Comparison of ENCODE assay signal across 28 cellular contexts in genomic region chr7:9608560-9608959, GRCh38.
"Had no signal": no experiment of that assay in that cellular context is flagged by ENCODE, and none has a peak within 500 bp of the region (broad histone marks: within the 10 kb centered on the region; RNA-seq: fewer than 3 reads in every experiment).

No MANE protein-coding gene starts in this region.

- H3K36me3 ChIP-seq: ascending aorta, SJSA1 had no signal

- H3K4me1 Mint-ChIP-seq: activated naive CD4-positive, alpha-beta T cell treated with anti-CD3 and anti-CD28 coated beads, Interleukin-2, amount 50 U/mL, for 24 hours; WTC11 had no signal

- H3K27ac ChIP-seq: ascending aorta, SJSA1 had no signal

- H3K9me3 ChIP-seq: ascending aorta had no signal

- DNase-seq: activated CD4-positive, alpha-beta T cell treated with anti-CD3 and anti-CD28 coated beads for 48 hours; activated CD4-positive, alpha-beta T cell treated with anti-CD3 and anti-CD28 coated beads, Interleukin-2, amount 50 U/mL, for 4 hours; activated CD4-positive, CD25-positive, alpha-beta regulatory T cell treated with anti-CD3 and anti-CD28 coated beads, Interleukin-2, amount 50 U/mL, for 72 hours; activated CD8-positive, alpha-beta memory T cell treated with anti-CD3 and anti-CD28 coated beads, Interleukin-2, amount 50 U/mL, for 48 hours; activated CD8-positive, alpha-beta T cell treated with anti-CD3 and anti-CD28 coated beads, Interleukin-2, amount 10 ng/mL, durations not matched to agents 7 days and 5 days; activated effector memory CD4-positive, alpha-beta T cell treated with Interleukin-2 at 50 U/mL for 16 hours; activated naive CD4-positive, alpha-beta T cell; activated T-cell treated with anti-CD3 and anti-CD28 coated beads, Interleukin-2, amount 50 U/mL, for 1 hour; caudate nucleus; Kasumi-1; NCI-H1092; NCI-H1417 treated with DMSO at 0.1 percent for 48 hours; NCI-H1694; NCI-H2029; NCI-H345; NCI-H510A; NCI-H526 treated with DMSO at 0.1 percent for 48 hours; NCI-H82; RPMI8226; SHP77; SW 1271 had no signal

- H3K4me1 ChIP-seq: ascending aorta, SJSA1 had no signal

- H3K4me3 Mint-ChIP-seq: activated CD8-positive, alpha-beta T cell treated with anti-CD3 and anti-CD28 coated beads, Interleukin-2, amount 10 ng/mL, durations not matched to agents 7 days and 5 days; activated naive CD4-positive, alpha-beta T cell treated with anti-CD3 and anti-CD28 coated beads, Interleukin-2, amount 50 U/mL, for 24 hours; activated T-helper 1 cell treated with anti-CD3 and anti-CD28 coated beads, Interleukin-12 subunit alpha, Interleukin-12 subunit beta, Interleukin-2, Interleukin-4 antibody, amounts not matched to agents 30 ng/mL and 10 ng/mL and 1 ng/mL, durations not matched to agents 14 hours and 24 hours and 36 hours; WTC11 had no signal

- ATAC-seq: activated CD8-positive, alpha-beta T cell treated with anti-CD3 and anti-CD28 coated beads, Interleukin-2, amount 10 ng/mL, durations not matched to agents 7 days and 5 days; Panc1; SK-N-SH treated with all-trans-retinoic acid at 6 μM for 48 hours; WTC11 had no signal

- H3K27me3 Mint-ChIP-seq: activated naive CD4-positive, alpha-beta T cell treated with anti-CD3 and anti-CD28 coated beads, Interleukin-2, amount 50 U/mL, for 24 hours had no signal

- H3K27ac Mint-ChIP-seq: activated CD8-positive, alpha-beta T cell treated with anti-CD3 and anti-CD28 coated beads, Interleukin-2, amount 10 ng/mL, durations not matched to agents 7 days and 5 days; activated naive CD4-positive, alpha-beta T cell treated with anti-CD3 and anti-CD28 coated beads, Interleukin-2, amount 50 U/mL, for 24 hours; activated T-helper 1 cell treated with anti-CD3 and anti-CD28 coated beads, Interleukin-12 subunit alpha, Interleukin-12 subunit beta, Interleukin-2, Interleukin-4 antibody, amounts not matched to agents 30 ng/mL and 10 ng/mL and 1 ng/mL, durations not matched to agents 14 hours and 24 hours and 36 hours; WTC11 had no signal

- H3K4me3 ChIP-seq: ascending aorta, SJSA1 had no signal

- H3K27me3 ChIP-seq: ascending aorta, SJSA1 had no signal

- H3K36me3 Mint-ChIP-seq: activated naive CD4-positive, alpha-beta T cell treated with anti-CD3 and anti-CD28 coated beads, Interleukin-2, amount 50 U/mL, for 24 hours; WTC11 had no signal

- H3K9me3 Mint-ChIP-seq: activated naive CD4-positive, alpha-beta T cell treated with anti-CD3 and anti-CD28 coated beads, Interleukin-2, amount 50 U/mL, for 24 hours; WTC11 had no signal
